In genomic region chr18:41955688-41956087, GRCh38 we compare ENCODE assay signal across 8 cellular contexts.
DNase-seq lines count a peak whose midpoint lies in the region; ATAC-seq and TF ChIP-seq lines count a peak whose summit lies in the region.

No MANE protein-coding gene starts in this region.

- peak overlapping the region; percentile 93 for H3K4me3 ChIP-seq in WI38 (ENCODE audit: low read depth, low read length)
- peak overlapping the region; percentile 94 for H3K4me3 ChIP-seq in iPS-15b (ENCODE audit: low read depth, low read length)
- H3K4me3 ChIP-seq in subcutaneous abdominal adipose tissue (ENCODE audit: low read depth in 1 of 5, low read length in 5 of 5) = peak overlapping the region; percentile 89 to 99 (median 98)

- H3K4me3 Mint-ChIP-seq in T-helper 2 cell treated with Interferon-gamma antibody and Interleukin-4, amounts not matched to agents 5 μg/mL and 100 μg/mL, for 36 hours = peak overlapping the region; percentile 100

- H3K4me1 ChIP-seq in iPS-15b (ENCODE audit: control insufficient read depth, insufficient read depth, low read length) (no peaks in the 10 kb centered on the region), subcutaneous abdominal adipose tissue (ENCODE audit: control insufficient read depth in 5 of 5, insufficient read depth in 5 of 5, low read length in 5 of 5) (peaks cover 0 to 27% (median 23%) of the 10 kb centered on the region in 5 donors)

- no peak for DNase-seq in T-helper 2 cell treated with Interferon-gamma antibody and Interleukin-4, amounts not matched to agents 5 μg/mL and 100 μg/mL, for 36 hours (ENCODE audit: low spot score)
- no peak for DNase-seq in T-helper 2 cell
- DNase-seq in C1 segment of cervical spinal cord (lab: John Stamatoyannopoulos, UW) = no peak
- no peak for DNase-seq in NCI-H1436 (lab: John Stamatoyannopoulos, UW)

- TF ChIP-seq CTCF in WI38 (IDR thresholded peaks at IDR 0.05; ENCODE audit: low read depth, low read length) = no peak

- H3K27ac ChIP-seq in subcutaneous abdominal adipose tissue (ENCODE audit: low read depth, low read length) = peak overlapping the region; percentile 78

- peaks cover 2% of the 10 kb centered on the region for H3K9me3 Mint-ChIP-seq in T-helper 2 cell treated with Interferon-gamma antibody and Interleukin-4, amounts not matched to agents 5 μg/mL and 100 μg/mL, for 36 hours

- peak overlapping the region; percentile 100 for H3K27ac Mint-ChIP-seq in T-helper 2 cell treated with Interferon-gamma antibody and Interleukin-4, amounts not matched to agents 5 μg/mL and 100 μg/mL, for 36 hours

- no peaks in the 10 kb centered on the region for H3K36me3 ChIP-seq in iPS-15b (ENCODE audit: control insufficient read depth, insufficient read depth, low read length)
- peaks cover 5 to 15% (median 8%) of the 10 kb centered on the region in 5 donors for H3K36me3 ChIP-seq in subcutaneous abdominal adipose tissue (ENCODE audit: control insufficient read depth in 5 of 5, insufficient read depth in 5 of 5, low read length in 5 of 5)

- H3K4me1 Mint-ChIP-seq in T-helper 2 cell treated with Interferon-gamma antibody and Interleukin-4, amounts not matched to agents 5 μg/mL and 100 μg/mL, for 36 hours (ENCODE audit: low read depth) = peaks cover 32% of the 10 kb centered on the region

- no peak for ATAC-seq in HG02623 (IDR thresholded peaks at IDR 0.05; ENCODE audit: unreplicated experiment)

- peaks cover 4% of the 10 kb centered on the region for H3K27me3 Mint-ChIP-seq in T-helper 2 cell treated with Interferon-gamma antibody and Interleukin-4, amounts not matched to agents 5 μg/mL and 100 μg/mL, for 36 hours (ENCODE audit: low read depth)

- H3K36me3 Mint-ChIP-seq in T-helper 2 cell treated with Interferon-gamma antibody and Interleukin-4, amounts not matched to agents 5 μg/mL and 100 μg/mL, for 36 hours (ENCODE audit: low read depth) = peaks cover 30% of the 10 kb centered on the region

- H3K9ac ChIP-seq in iPS-15b (ENCODE audit: low read depth, low read length) (no peak overlapping the region), subcutaneous abdominal adipose tissue (ENCODE audit: low read length in 5 of 5) (peak overlapping the region; percentile 83 to 95 (median 93))

- no peaks in the 10 kb centered on the region for H3K27me3 ChIP-seq in iPS-15b (ENCODE audit: control insufficient read depth, insufficient read depth, low read length)
- no peaks in the 10 kb centered on the region for H3K27me3 ChIP-seq in subcutaneous abdominal adipose tissue (ENCODE audit: control insufficient read depth in 5 of 5, insufficient read depth in 4 of 5, low read length in 5 of 5)

- H3K9me3 ChIP-seq in iPS-15b (ENCODE audit: control insufficient read depth, insufficient read depth, low read length) (no peaks in the 10 kb centered on the region), subcutaneous abdominal adipose tissue (ENCODE audit: control insufficient read depth in 5 of 5, low read length in 5 of 5) (no peaks in the 10 kb centered on the region)
